In the genomic region with DNA sequence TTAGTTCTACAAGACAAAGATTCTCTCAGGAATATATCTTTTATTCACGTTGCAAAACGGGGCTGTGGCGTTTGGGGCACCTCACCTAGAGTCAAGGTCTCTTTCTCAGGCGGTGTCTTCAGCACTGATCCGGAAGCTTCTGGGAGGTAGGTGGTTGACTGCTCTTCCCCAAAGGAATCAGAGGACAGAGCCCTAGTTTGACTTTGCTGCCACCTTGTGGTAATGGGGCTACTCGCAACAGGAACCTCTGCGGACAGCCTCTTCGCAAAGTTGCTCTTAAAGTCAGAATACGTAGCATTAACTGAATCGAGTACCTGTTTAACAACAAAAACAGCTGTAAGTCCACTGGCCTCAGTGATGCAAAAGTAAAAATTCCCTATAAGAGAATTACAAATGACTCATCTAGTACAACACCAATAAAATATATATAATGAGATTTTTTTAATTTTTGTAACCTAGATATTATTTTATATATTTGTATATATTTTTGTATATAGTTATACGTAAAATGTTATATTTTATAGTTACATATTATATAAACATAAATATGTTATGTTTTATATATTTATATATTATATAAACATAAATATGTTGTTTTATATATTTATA, we compare ENCODE assay signal across 8 cellular contexts. TPM values are rescaled to one million over a fixed set of nuclear protein-coding genes. Genes with fewer than 3 reads are reported as not detected.
A peak's percentile ranks its signal among the peaks of the same experiment; 100 is the strongest.
DNase-seq lines count a peak whose midpoint lies in the region; ATAC-seq and TF ChIP-seq lines count a peak whose summit lies in the region.

No MANE protein-coding gene starts in this region.

- intact Hi-C loops in Right ventricle myocardium inferior (cut with DNase I) = loop anchor here (1.0 to 5.0 kb wide), 2 partner anchors 202 to 239 kb away; no protein-coding TSS in a partner anchor
- intact Hi-C loops in posterior vena cava (cut with DNase I) = loop anchor here in 1 of 2 donors (10.0 kb wide), 2 partner anchors 192 to 242 kb away; no protein-coding TSS in a partner anchor

- H3K9me3 Mint-ChIP-seq in activated naive CD4-positive, alpha-beta T cell treated with anti-CD3 and anti-CD28 coated beads, Interleukin-2, amount 10 ng/mL, durations not matched to agents 7 days and 5 days = no peaks in the 10 kb centered on the region

- H3K36me3 Mint-ChIP-seq in activated naive CD4-positive, alpha-beta T cell treated with anti-CD3 and anti-CD28 coated beads, Interleukin-2, amount 10 ng/mL, durations not matched to agents 7 days and 5 days = peaks cover 7% of the 10 kb centered on the region

- CTCF ChIA-PET in activated naive CD4-positive, alpha-beta T cell treated with anti-CD3 and anti-CD28 coated beads, Interleukin-2, amount 10 ng/mL, durations not matched to agents 7 days and 5 days (lab: Charles Lee) = interaction anchor here (0.6 to 8.5 kb wide), 23 partner anchors 13 to 274 kb away, joined by 3 to 100 read pairs (median 5); partner anchors contain the start of genes GPX8 and GZMA

- H3K4me1 Mint-ChIP-seq in activated naive CD4-positive, alpha-beta T cell treated with anti-CD3 and anti-CD28 coated beads, Interleukin-2, amount 10 ng/mL, durations not matched to agents 7 days and 5 days = peaks cover 35% of the 10 kb centered on the region

- DNase-seq in GDM1 (lab: John Stamatoyannopoulos, UW) (peak; percentile 61), NCI-H1417 treated with DMSO at 0.1 percent for 48 hours (lab: John Stamatoyannopoulos, UW) (peak; percentile 19), Right ventricle myocardium inferior (ENCODE audit: missing footprints) (no peak), posterior vena cava (ENCODE audit: low spot score) (peak; percentile 88), ureter (ENCODE audit: low spot score) (peak; percentile 83)
- peak; percentile 91 for DNase-seq in activated naive CD4-positive, alpha-beta T cell treated with anti-CD3 and anti-CD28 coated beads, Interleukin-2, amount 10 ng/mL, durations not matched to agents 7 days and 5 days

- H3K4me3 Mint-ChIP-seq in activated naive CD4-positive, alpha-beta T cell treated with anti-CD3 and anti-CD28 coated beads, Interleukin-2, amount 10 ng/mL, durations not matched to agents 7 days and 5 days = no peak overlapping the region

- peaks cover 50% of the 10 kb centered on the region for H3K27me3 Mint-ChIP-seq in activated naive CD4-positive, alpha-beta T cell treated with anti-CD3 and anti-CD28 coated beads, Interleukin-2, amount 10 ng/mL, durations not matched to agents 7 days and 5 days

- H3K27ac Mint-ChIP-seq in activated naive CD4-positive, alpha-beta T cell treated with anti-CD3 and anti-CD28 coated beads, Interleukin-2, amount 10 ng/mL, durations not matched to agents 7 days and 5 days = no peak overlapping the region

- peak; percentile 68 for ATAC-seq in HG02588 (IDR thresholded peaks at IDR 0.05; ENCODE audit: unreplicated experiment)
- ATAC-seq in SK-N-SH treated with all-trans-retinoic acid at 6 μM for 48 hours = peak; percentile 98
- peak; percentile 74 for ATAC-seq in Right ventricle myocardium inferior

TF ChIP-seq in SK-N-SH treated with all-trans-retinoic acid at 6 μM for 48 hours, 23 proteins besides CTCF, POLR2A, EP300 and RAD21:
- TF ChIP-seq TSHZ2 (CRISPR knock-in tag; IDR thresholded peaks at IDR 0.05) (no peak), RARB (CRISPR knock-in tag; IDR thresholded peaks at IDR 0.05) (no peak), ZNF565 (CRISPR knock-in tag; conservative IDR thresholded peaks at IDR 0.05; ENCODE audit: low read depth) (no peak), ZFP30 (CRISPR knock-in tag; IDR thresholded peaks at IDR 0.05) (no peak), TCF4 (CRISPR knock-in tag; IDR thresholded peaks at IDR 0.05; ENCODE audit: borderline replicate concordance) (no peak), SNAI2 (CRISPR knock-in tag; IDR thresholded peaks at IDR 0.05) (no peak), OSR1 (CRISPR knock-in tag; IDR thresholded peaks at IDR 0.05) (no peak), ARNTL (CRISPR knock-in tag; IDR thresholded peaks at IDR 0.05; ENCODE audit: borderline replicate concordance, low read depth) (no peak), ZNF70 (CRISPR knock-in tag; IDR thresholded peaks at IDR 0.05) (no peak), CSRNP3 (CRISPR knock-in tag; IDR thresholded peaks at IDR 0.05) (no peak)
- TF ChIP-seq, protein P1, sequence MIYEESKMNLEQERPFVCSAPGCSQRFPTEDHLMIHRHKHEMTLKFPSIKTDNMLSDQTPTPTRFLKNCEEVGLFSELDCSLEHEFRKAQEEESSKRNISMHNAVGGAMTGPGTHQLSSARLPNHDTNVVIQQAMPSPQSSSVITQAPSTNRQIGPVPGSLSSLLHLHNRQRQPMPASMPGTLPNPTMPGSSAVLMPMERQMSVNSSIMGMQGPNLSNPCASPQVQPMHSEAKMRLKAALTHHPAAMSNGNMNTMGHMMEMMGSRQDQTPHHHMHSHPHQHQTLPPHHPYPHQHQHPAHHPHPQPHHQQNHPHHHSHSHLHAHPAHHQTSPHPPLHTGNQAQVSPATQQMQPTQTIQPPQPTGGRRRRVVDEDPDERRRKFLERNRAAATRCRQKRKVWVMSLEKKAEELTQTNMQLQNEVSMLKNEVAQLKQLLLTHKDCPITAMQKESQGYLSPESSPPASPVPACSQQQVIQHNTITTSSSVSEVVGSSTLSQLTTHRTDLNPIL (CRISPR knock-in tag; IDR thresholded peaks at IDR 0.05; ENCODE audit: low read depth) = no peak

RNA-seq across cellular contexts. Expression of gene GPX8, which starts 13.3 kb away (rescaled TPM):
- 7.4 TPM for total RNA-seq in Right ventricle myocardium inferior
- total RNA-seq in posterior vena cava = 10 to 100 TPM; 26.1 to 49.9 TPM
- total RNA-seq in ureter = 20.2 TPM

RNA-seq across cellular contexts. Expression of gene CDC20B, which starts 26.3 kb away (rescaled TPM):
- total RNA-seq in Right ventricle myocardium inferior (not detected), posterior vena cava (not detected), ureter (not detected)

RNA-seq across cellular contexts. Expression of gene GZMA, which starts 44.2 kb away (rescaled TPM):
- total RNA-seq in Right ventricle myocardium inferior = 1.7 TPM
- 1 to 10 TPM; 1.6 to 1.7 TPM for total RNA-seq in posterior vena cava
- 2.1 TPM for total RNA-seq in ureter
